8 cellular contexts compared by ENCODE assay signal in genomic region chr7:128425851-128426250, GRCh38. TPM values are rescaled to one million over a fixed set of nuclear protein-coding genes. Genes with fewer than 3 reads are reported as not detected.
DNase-seq lines count a peak whose midpoint lies in the region; ATAC-seq, FAIRE-seq and TF ChIP-seq lines count a peak whose summit lies in the region.

No MANE protein-coding gene starts in this region.

- no peak overlapping the region for H2BK5ac ChIP-seq in H1 (ENCODE audit: low read depth, low read length)

- peak; percentile 86 to 88 for TF ChIP-seq RAD21 in H1 (IDR thresholded peaks at IDR 0.05 in 1 of 2, conservative IDR thresholded peaks at IDR 0.05 in 1 of 2; ENCODE audit: low read depth in 2 of 2, low read length in 2 of 2)

- no peak overlapping the region for H2AFZ ChIP-seq in H1 (ENCODE audit: low read length)

- no peaks in the 10 kb centered on the region for H4K20me1 ChIP-seq in H1 (replicated peaks in 1 of 2; ENCODE audit: control insufficient read depth in 1 of 2, insufficient read depth in 2 of 2, low read length in 2 of 2)

- H3K4me2 ChIP-seq in H1 (ENCODE audit: insufficient read depth in 1 of 2, low read depth in 2 of 2, low read length in 2 of 2) = no peak overlapping the region

- no peak for TF ChIP-seq POLR2A in H1 (IDR thresholded peaks at IDR 0.05; ENCODE audit: control extremely low read depth in 1 of 2, low read depth in 2 of 2, low read length in 2 of 2)

- H3K18ac ChIP-seq in H1 (ENCODE audit: extremely low read depth, low read length) = no peak overlapping the region

- H3K4me1 Mint-ChIP-seq in activated CD4-positive, alpha-beta memory T cell treated with anti-CD3 and anti-CD28 coated beads, Interleukin-2, amount 10 ng/mL, durations not matched to agents 7 days and 5 days = peaks cover 14% of the 10 kb centered on the region
- peaks cover 43% of the 10 kb centered on the region for H3K4me1 Mint-ChIP-seq in stimulated activated effector memory CD8-positive, alpha-beta T cell treated with anti-CD3 and anti-CD28 coated beads, Interleukin-12 subunit alpha, Interleukin-12 subunit beta, amount 100 ng/mL, for 72 hours

- no peak overlapping the region for H3K4me3 Mint-ChIP-seq in activated CD4-positive, alpha-beta memory T cell treated with anti-CD3 and anti-CD28 coated beads, Interleukin-2, amount 10 ng/mL, durations not matched to agents 7 days and 5 days
- no peak overlapping the region for H3K4me3 Mint-ChIP-seq in stimulated activated effector memory CD8-positive, alpha-beta T cell treated with anti-CD3 and anti-CD28 coated beads, Interleukin-12 subunit alpha, Interleukin-12 subunit beta, amount 100 ng/mL, for 72 hours

- H4K91ac ChIP-seq in H1 (replicated peaks; ENCODE audit: insufficient read length, low read length) = no peak overlapping the region

- H2BK12ac ChIP-seq in H1 (ENCODE audit: low read depth, low read length) = no peak overlapping the region

- H3K36me3 Mint-ChIP-seq in activated CD4-positive, alpha-beta memory T cell treated with anti-CD3 and anti-CD28 coated beads, Interleukin-2, amount 10 ng/mL, durations not matched to agents 7 days and 5 days (ENCODE audit: low read depth) = no peaks in the 10 kb centered on the region
- no peaks in the 10 kb centered on the region for H3K36me3 Mint-ChIP-seq in stimulated activated effector memory CD8-positive, alpha-beta T cell treated with anti-CD3 and anti-CD28 coated beads, Interleukin-12 subunit alpha, Interleukin-12 subunit beta, amount 100 ng/mL, for 72 hours

- no peaks in the 10 kb centered on the region for H3K27me3 ChIP-seq in H1 (replicated peaks in 1 of 4; ENCODE audit: control insufficient read depth in 3 of 4, extremely low read depth in 1 of 4, insufficient read depth in 3 of 4, low read length in 3 of 4)

- H3K56ac ChIP-seq in H1 (replicated peaks; ENCODE audit: insufficient read length, low read depth, low read length) = no peak overlapping the region

- H4K5ac ChIP-seq in H1 (ENCODE audit: insufficient read length, low read depth, low read length) = no peak overlapping the region

- no peak overlapping the region for H2BK20ac ChIP-seq in H1 (ENCODE audit: low read length)

- 51% methylated on average over 4 of the region's 4 CpGs; no CpG with 5 or more reads in 1 of the 2 experiments for WGBS in H1 (ENCODE audit: extremely low coverage in 1 of 2, insufficient coverage in 1 of 2, insufficient read length in 1 of 2, insufficient replicate concordance in 2 of 2, low coverage in 1 of 2, low lambda C conversion rate in 2 of 2, missing lambda C conversion rate in 1 of 2), 2 experiments

- no peak overlapping the region for H2BK120ac ChIP-seq in H1 (replicated peaks; ENCODE audit: low read depth, low read length)

- CTCF ChIA-PET in activated CD4-positive, alpha-beta memory T cell treated with anti-CD3 and anti-CD28 coated beads, Interleukin-2, amount 10 ng/mL, durations not matched to agents 7 days and 5 days (lab: Charles Lee) = interaction anchor here (0.5 to 9.7 kb wide), 22 partner anchors 10 to 804 kb away, joined by 3 to 285 read pairs (median 8); partner anchors contain the start of genes ATP6V1F, HILPDA, IMPDH1 and METTL2B
- CTCF ChIA-PET in H1 (lab: Charles Lee; ENCODE audit: partially characterized antibody) = interaction anchor here (0.8 to 25.2 kb wide), 29 partner anchors 8 to 455 kb away, joined by 3 to 477 read pairs (median 8); partner anchors contain the start of genes HILPDA, IMPDH1, METTL2B and RBM28

- H3K79me2 ChIP-seq in H1 (ENCODE audit: control insufficient read depth in 1 of 2, insufficient read depth in 2 of 2, low read length in 2 of 2) = no peaks in the 10 kb centered on the region

- no peak overlapping the region for H3K14ac ChIP-seq in H1 (ENCODE audit: insufficient read length)

- H3K27ac ChIP-seq in H1 (ENCODE audit: low read depth, low read length) = no peak overlapping the region

- no peak for FAIRE-seq in H1 (lab: Jason Lieb, UNC)

- no peak overlapping the region for H3K4ac ChIP-seq in H1 (replicated peaks; ENCODE audit: insufficient read length, low read depth, low read length)

- no peak overlapping the region for H3K23ac ChIP-seq in H1 (ENCODE audit: insufficient read length)

- POLR2A ChIA-PET in activated CD4-positive, alpha-beta memory T cell treated with anti-CD3 and anti-CD28 coated beads, Interleukin-2, amount 10 ng/mL, durations not matched to agents 7 days and 5 days (lab: Charles Lee) = interaction anchor here (1.4 to 4.8 kb wide), 3 partner anchors 10 to 34 kb away, joined by 5 to 21 read pairs (median 6); partner anchors contain the start of gene IMPDH1
- POLR2A ChIA-PET in H1 (lab: Charles Lee; ENCODE audit: partially characterized antibody) = interaction anchor here (0.8 to 3.8 kb wide), 2 partner anchors 30 to 32 kb away, joined by 3 to 13 read pairs; partner anchors contain the start of gene HILPDA

- no peak overlapping the region for H3K9ac ChIP-seq in H1 (replicated peaks in 1 of 4; ENCODE audit: extremely low read depth in 1 of 4, low read depth in 3 of 4, low read length in 3 of 4)

- H3K36me3 ChIP-seq in H1 (ENCODE audit: control insufficient read depth in 2 of 4, insufficient read depth in 4 of 4, low read length in 3 of 4) = no peaks in the 10 kb centered on the region

- peaks cover 0 to 3% (median 0%) of the 10 kb centered on the region in 4 experiments; a peak in 1 of 7 replicates for H3K4me1 ChIP-seq in H1 (replicated peaks in 1 of 4; ENCODE audit: control insufficient read depth in 3 of 4, insufficient read depth in 4 of 4, low read length in 3 of 4)

- 0 out of 2 replicates have a peak overlapping the region, but pooled peaks have one; percentile 46 for H2BK15ac ChIP-seq in H1 (ENCODE audit: low read length)

- peaks cover 9% of the 10 kb centered on the region for H3K27me3 Mint-ChIP-seq in activated CD4-positive, alpha-beta memory T cell treated with anti-CD3 and anti-CD28 coated beads, Interleukin-2, amount 10 ng/mL, durations not matched to agents 7 days and 5 days

- no peak overlapping the region for H4K8ac ChIP-seq in H1 (ENCODE audit: extremely low read depth, insufficient read depth, low read length)

- H3K4me3 ChIP-seq in H1 (ENCODE audit: extremely low read depth in 1 of 4, insufficient read depth in 2 of 4, low read depth in 3 of 4, low read length in 4 of 4) = no peak overlapping the region

- no peaks in the 10 kb centered on the region for H3K9me3 Mint-ChIP-seq in activated CD4-positive, alpha-beta memory T cell treated with anti-CD3 and anti-CD28 coated beads, Interleukin-2, amount 10 ng/mL, durations not matched to agents 7 days and 5 days
- H3K9me3 Mint-ChIP-seq in stimulated activated effector memory CD8-positive, alpha-beta T cell treated with anti-CD3 and anti-CD28 coated beads, Interleukin-12 subunit alpha, Interleukin-12 subunit beta, amount 100 ng/mL, for 72 hours = no peaks in the 10 kb centered on the region

- no peaks in the 10 kb centered on the region for H3K79me1 ChIP-seq in H1 (ENCODE audit: low read depth, low read length)

- peak; percentile 55 for ATAC-seq in stimulated activated effector memory CD8-positive, alpha-beta T cell treated with anti-CD3 and anti-CD28 coated beads, Interleukin-12 subunit alpha, Interleukin-12 subunit beta, amount 100 ng/mL, for 72 hours
- no peak for ATAC-seq in HG02973 (IDR thresholded peaks at IDR 0.05; ENCODE audit: unreplicated experiment)

- H3K27ac Mint-ChIP-seq in activated CD4-positive, alpha-beta memory T cell treated with anti-CD3 and anti-CD28 coated beads, Interleukin-2, amount 10 ng/mL, durations not matched to agents 7 days and 5 days = no peak overlapping the region
- no peak overlapping the region for H3K27ac Mint-ChIP-seq in stimulated activated effector memory CD8-positive, alpha-beta T cell treated with anti-CD3 and anti-CD28 coated beads, Interleukin-12 subunit alpha, Interleukin-12 subunit beta, amount 100 ng/mL, for 72 hours

- no peak overlapping the region for H2AK5ac ChIP-seq in H1 (ENCODE audit: low read depth, low read length)

- TF ChIP-seq EP300 in H1 (IDR thresholded peaks at IDR 0.05; ENCODE audit: borderline replicate concordance in 1 of 2, low read depth in 2 of 2, low read length in 2 of 2) = no peak

- DNase-seq in AG08395 (ENCODE audit: low spot score) (peak; percentile 84), GM20000 (ENCODE audit: low spot score) (peak; percentile 74), NCI-H748 treated with DMSO at 0.1 percent for 48 hours (lab: John Stamatoyannopoulos, UW) (peak; percentile 31), H1 (ENCODE audit: low read depth in 1 of 2, low spot score in 2 of 2) (peak in 1 of 2 experiments; percentile 97), mucosa of gallbladder (ENCODE audit: low spot score) (peak; percentile 73)
- DNase-seq in activated CD4-positive, alpha-beta memory T cell treated with anti-CD3 and anti-CD28 coated beads, Interleukin-2, amount 10 ng/mL, durations not matched to agents 7 days and 5 days = peak; percentile 82
- peak; percentile 82 to 93 for DNase-seq in stimulated activated effector memory CD8-positive, alpha-beta T cell treated with anti-CD3 and anti-CD28 coated beads, Interleukin-12 subunit alpha, Interleukin-12 subunit beta, amount 100 ng/mL, for 72 hours (ENCODE audit: low spot score in 2 of 2)

- TF ChIP-seq CTCF in GM20000 (IDR thresholded peaks at IDR 0.05; ENCODE audit: extremely low read depth, missing control alignments) (peak; percentile 78), H1 (IDR thresholded peaks at IDR 0.05; ENCODE audit: control extremely low read depth in 1 of 3, insufficient read depth in 1 of 3, low read depth in 1 of 3, low read length in 3 of 3) (peak; percentile 92 to 95 (median 93))

- H3K23me2 ChIP-seq in H1 (ENCODE audit: low read depth, low read length) = peaks cover 3% of the 10 kb centered on the region; the same call in 1 of the 2 replicates

- H3K9me3 ChIP-seq in H1 (ENCODE audit: insufficient read depth in 2 of 2, low read depth in 1 of 2, low read length in 1 of 2) = no peaks in the 10 kb centered on the region

RNA-seq across cellular contexts. Expression of gene IMPDH1, which starts 16.1 kb away (rescaled TPM):
- 10 to 100 TPM; 64.7 to 67.4 TPM for total RNA-seq in activated CD4-positive, alpha-beta memory T cell treated with anti-CD3 and anti-CD28 coated beads, Interleukin-2, amount 10 ng/mL, durations not matched to agents 7 days and 5 days
- 44.0 and 45.8 TPM in 2 replicates for total RNA-seq in H1 (2021; fragmentation: NEBNext Ultra II Directional; extraction: Animal tissue kit (Norgen Biotek cat#: 25700))
- polyA plus RNA-seq in H1 (2011; rRNA removed) = 45.8 and 65.7 TPM in 2 replicates
- polyA plus RNA-seq in H1 (2011; cell fraction: cytosol; rRNA removed) = 43.6 TPM
- 114 TPM for polyA plus RNA-seq in H1 (2011; cell fraction: nucleus; rRNA removed)
- 25.6 to 53.4 TPM (median 41.9 TPM) in 4 replicates for polyA plus RNA-seq in H1 (2012, experiment 1 of 2)
- polyA plus RNA-seq in H1 (2012, experiment 2 of 2) = 34.0 TPM
- 24.3 TPM for polyA plus RNA-seq in H1 (2013, experiment 1 of 2)
- 24.7 TPM for polyA plus RNA-seq in H1 (2013, experiment 2 of 2)
- polyA minus RNA-seq in H1 (2011; rRNA and poly(A)+ RNA removed) = 45.8 and 49.4 TPM in 2 replicates
- polyA minus RNA-seq in H1 (2011; cell fraction: cytosol; rRNA and poly(A)+ RNA removed) = 24.7 TPM
- polyA minus RNA-seq in H1 (2011; cell fraction: nucleus; rRNA and poly(A)+ RNA removed) = 44.8 TPM
- total RNA-seq in mucosa of gallbladder = 18.6 TPM

RNA-seq across cellular contexts. Expression of gene HILPDA, which starts 29.8 kb away (rescaled TPM):
- 10 to 100 TPM; 51.8 to 53.4 TPM for total RNA-seq in activated CD4-positive, alpha-beta memory T cell treated with anti-CD3 and anti-CD28 coated beads, Interleukin-2, amount 10 ng/mL, durations not matched to agents 7 days and 5 days
- total RNA-seq in H1 (2021; fragmentation: NEBNext Ultra II Directional; extraction: Animal tissue kit (Norgen Biotek cat#: 25700)) = 33.9 and 35.6 TPM in 2 replicates
- polyA plus RNA-seq in H1 (2011; rRNA removed) = 59.5 and 80.0 TPM in 2 replicates
- 67.1 TPM for polyA plus RNA-seq in H1 (2011; cell fraction: cytosol; rRNA removed)
- 40.9 TPM for polyA plus RNA-seq in H1 (2011; cell fraction: nucleus; rRNA removed)
- 37.8 to 39.9 TPM (median 38.9 TPM) in 4 replicates for polyA plus RNA-seq in H1 (2012, experiment 1 of 2)
- polyA plus RNA-seq in H1 (2012, experiment 2 of 2) = 48.3 TPM
- polyA plus RNA-seq in H1 (2013, experiment 1 of 2) = 28.9 TPM
- 29.1 TPM for polyA plus RNA-seq in H1 (2013, experiment 2 of 2)
- polyA minus RNA-seq in H1 (2011; rRNA and poly(A)+ RNA removed) = 70.0 and 77.4 TPM in 2 replicates
- polyA minus RNA-seq in H1 (2011; cell fraction: cytosol; rRNA and poly(A)+ RNA removed) = 20.9 TPM
- 81.1 TPM for polyA minus RNA-seq in H1 (2011; cell fraction: nucleus; rRNA and poly(A)+ RNA removed)
- 7.4 TPM for total RNA-seq in mucosa of gallbladder

RNA-seq across cellular contexts. Expression of gene METTL2B, which starts 50.7 kb away (rescaled TPM):
- 10 to 100 TPM; 23.3 to 27.8 TPM for total RNA-seq in activated CD4-positive, alpha-beta memory T cell treated with anti-CD3 and anti-CD28 coated beads, Interleukin-2, amount 10 ng/mL, durations not matched to agents 7 days and 5 days
- total RNA-seq in H1 (2021; fragmentation: NEBNext Ultra II Directional; extraction: Animal tissue kit (Norgen Biotek cat#: 25700)) = 42.6 and 43.5 TPM in 2 replicates
- polyA plus RNA-seq in H1 (2011; rRNA removed) = 13.1 and 14.6 TPM in 2 replicates
- 21.6 TPM for polyA plus RNA-seq in H1 (2011; cell fraction: cytosol; rRNA removed)
- 15.4 TPM for polyA plus RNA-seq in H1 (2011; cell fraction: nucleus; rRNA removed)
- polyA plus RNA-seq in H1 (2012, experiment 1 of 2) = 19.3 to 28.0 TPM (median 23.9 TPM) in 4 replicates
- polyA plus RNA-seq in H1 (2012, experiment 2 of 2) = 17.5 TPM
- 27.8 TPM for polyA plus RNA-seq in H1 (2013, experiment 1 of 2)
- polyA plus RNA-seq in H1 (2013, experiment 2 of 2) = 32.9 TPM
- polyA minus RNA-seq in H1 (2011; rRNA and poly(A)+ RNA removed) = 28.7 and 29.5 TPM in 2 replicates
- 17.7 TPM for polyA minus RNA-seq in H1 (2011; cell fraction: cytosol; rRNA and poly(A)+ RNA removed)
- 43.8 TPM for polyA minus RNA-seq in H1 (2011; cell fraction: nucleus; rRNA and poly(A)+ RNA removed)
- total RNA-seq in mucosa of gallbladder = 19.4 TPM
